ENCODE assay signal across 37 cellular contexts in the genomic region with DNA sequence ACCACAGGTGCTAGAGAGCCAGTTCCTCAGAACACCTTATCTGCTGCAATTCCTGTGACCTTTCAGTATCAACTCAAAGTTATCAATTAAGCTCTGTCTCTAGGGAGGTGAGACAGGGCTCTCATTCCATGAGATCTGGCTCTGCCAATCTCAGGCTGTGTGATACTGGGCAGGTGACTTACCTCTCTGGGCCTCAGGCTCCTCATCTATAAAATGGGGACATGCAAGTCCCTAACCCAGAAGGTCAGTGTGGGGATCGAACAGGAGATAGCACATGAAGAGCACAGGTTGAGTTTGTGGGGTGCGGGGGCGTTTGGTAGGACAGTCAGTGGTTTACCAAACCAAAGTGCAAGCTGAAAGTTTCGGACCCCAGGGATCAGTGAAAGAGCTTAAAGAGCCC.
DNase-seq lines count a peak whose midpoint lies in the region; ATAC-seq, FAIRE-seq and TF ChIP-seq lines count a peak whose summit lies in the region.
"Had no signal": no experiment of that assay in that cellular context is flagged by ENCODE, and none has a peak within 500 bp of the region (broad histone marks: within the 10 kb centered on the region; RNA-seq: fewer than 3 reads in every experiment).

No MANE protein-coding gene starts in this region.

- no peaks in the 10 kb centered on the region for H3K9me1 ChIP-seq in K562 (ENCODE audit: control insufficient read depth, insufficient read depth, low read length)

- TF ChIP-seq POLR2A in K562 (conservative IDR thresholded peaks at IDR 0.05): no peak

- BruUV-seq in K562 (replicated peaks; lab: Mats Ljungman, UMichigan): no TSS peak

- POLR2A ChIA-PET in K562 (lab: Yijun Ruan, JAX): interaction anchor here (0.8 kb wide), 1 partner anchor 24 kb away, joined by 4 read pairs; no protein-coding TSS in a partner anchor

- H3K9ac ChIP-seq in K562 (ENCODE audit: insufficient read depth in 1 of 2, low read depth in 2 of 2, low read length in 2 of 2) (no peak overlapping the region), neural progenitor cell (no peak overlapping the region)
- H3K9ac ChIP-seq: BLaER1; BLaER1 treated with 17β-estradiol and CSF1 and Interleukin-3, amounts not matched to agents 10 nM and 100 nM had no signal

- H3K27me3 Mint-ChIP-seq in activated naive CD4-positive, alpha-beta T cell treated with anti-CD3 and anti-CD28 coated beads, Interleukin-2, amount 50 U/mL, for 24 hours: peaks cover 3% of the 10 kb centered on the region
- H3K27me3 Mint-ChIP-seq in activated naive CD4-positive, alpha-beta T cell treated with anti-CD3 and anti-CD28 coated beads for 36 hours (ENCODE audit: low read depth): no peaks in the 10 kb centered on the region
- H3K27me3 Mint-ChIP-seq in stimulated activated naive CD8-positive, alpha-beta T cell treated with anti-CD3 and anti-CD28 coated beads, Interleukin-15, amount 100 ng/mL, for 72 hours: no peaks in the 10 kb centered on the region
- H3K27me3 Mint-ChIP-seq in neural progenitor cell (ENCODE audit: insufficient read depth, low read depth): peaks cover 11% of the 10 kb centered on the region

- no peaks in the 10 kb centered on the region for H3K9me3 ChIP-seq in K562 (replicated peaks; ENCODE audit: control insufficient read depth, insufficient read depth, low read depth, low read length)
- H3K9me3 ChIP-seq in neural progenitor cell (ENCODE audit: low read depth): no peaks in the 10 kb centered on the region
- H3K9me3 ChIP-seq: A549; BE2C; BLaER1; BLaER1 treated with 17β-estradiol and CSF1 and Interleukin-3, amounts not matched to agents 10 nM and 100 nM; Caco-2 had no signal

- H3K9me3 Mint-ChIP-seq in activated naive CD4-positive, alpha-beta T cell treated with anti-CD3 and anti-CD28 coated beads, Interleukin-2, amount 50 U/mL, for 24 hours: no peaks in the 10 kb centered on the region
- no peaks in the 10 kb centered on the region for H3K9me3 Mint-ChIP-seq in activated naive CD4-positive, alpha-beta T cell treated with anti-CD3 and anti-CD28 coated beads for 36 hours
- no peaks in the 10 kb centered on the region for H3K9me3 Mint-ChIP-seq in stimulated activated naive CD8-positive, alpha-beta T cell treated with anti-CD3 and anti-CD28 coated beads, Interleukin-15, amount 100 ng/mL, for 72 hours
- no peaks in the 10 kb centered on the region for H3K9me3 Mint-ChIP-seq in neural progenitor cell
- H3K9me3 Mint-ChIP-seq: CD4-positive, alpha-beta memory T cell; CD4-positive, alpha-beta T cell; CD8-positive, alpha-beta memory T cell; CD8-positive, alpha-beta T cell had no signal

- no peak for ATAC-seq in stimulated activated naive CD8-positive, alpha-beta T cell treated with anti-CD3 and anti-CD28 coated beads, Interleukin-15, amount 100 ng/mL, for 72 hours
- no peak for ATAC-seq in stimulated activated naive CD8-positive, alpha-beta T cell treated with anti-CD3 and anti-CD28 coated beads, Interleukin-15, Interleukin-2, amounts not matched to agents 100 U/mL and 50 U/mL, for 24 hours
- ATAC-seq in K562 (no peak), left ventricle myocardium superior (no peak)
- ATAC-seq: A549; CD8-positive, alpha-beta T cell had no signal

- H3K4me1 ChIP-seq in K562 (replicated peaks in 1 of 2; ENCODE audit: control insufficient read depth in 2 of 2, insufficient read depth in 2 of 2, low read length in 2 of 2): peaks cover 25 to 49% of the 10 kb centered on the region in 2 experiments; a peak in 4 of 5 replicates
- H3K4me1 ChIP-seq in neural progenitor cell: peaks cover 3% of the 10 kb centered on the region
- H3K4me1 ChIP-seq: A549; BLaER1; BLaER1 treated with 17β-estradiol and CSF1 and Interleukin-3, amounts not matched to agents 10 nM and 100 nM had no signal

- no peaks in the 10 kb centered on the region for H3K4me1 Mint-ChIP-seq in activated naive CD4-positive, alpha-beta T cell treated with anti-CD3 and anti-CD28 coated beads, Interleukin-2, amount 50 U/mL, for 24 hours
- H3K4me1 Mint-ChIP-seq in activated naive CD4-positive, alpha-beta T cell treated with anti-CD3 and anti-CD28 coated beads for 36 hours (ENCODE audit: low read depth): no peaks in the 10 kb centered on the region
- H3K4me1 Mint-ChIP-seq in stimulated activated naive CD8-positive, alpha-beta T cell treated with anti-CD3 and anti-CD28 coated beads, Interleukin-15, amount 100 ng/mL, for 72 hours: no peaks in the 10 kb centered on the region
- H3K4me1 Mint-ChIP-seq in neural progenitor cell: peaks cover 28% of the 10 kb centered on the region
- H3K4me1 Mint-ChIP-seq: B cell; CD14-positive monocyte; CD4-positive, alpha-beta memory T cell; CD4-positive, CD25-positive, alpha-beta regulatory T cell; CD8-positive, alpha-beta memory T cell had no signal

- CTCF ChIA-PET in activated naive CD4-positive, alpha-beta T cell treated with anti-CD3 and anti-CD28 coated beads for 36 hours (lab: Charles Lee): no interaction called here
- CTCF ChIA-PET in K562 (lab: Yijun Ruan, JAX; ENCODE audit: low intra/inter-chr PET ratio): no interaction called here

- H3K36me3 ChIP-seq in K562 (ENCODE audit: control insufficient read depth, insufficient read depth, low read length) (no peaks in the 10 kb centered on the region; the same call in 2 of the 3 replicates), neural progenitor cell (no peaks in the 10 kb centered on the region)
- H3K36me3 ChIP-seq: BE2C; BLaER1; BLaER1 treated with 17β-estradiol and CSF1 and Interleukin-3, amounts not matched to agents 10 nM and 100 nM had no signal

- 46% methylated on average over 4 of the region's 4 CpGs for WGBS in K562 (ENCODE audit: insufficient coverage, low coverage, missing lambda C conversion rate)

- no peak overlapping the region for H3K4me3 Mint-ChIP-seq in activated naive CD4-positive, alpha-beta T cell treated with anti-CD3 and anti-CD28 coated beads, Interleukin-2, amount 50 U/mL, for 24 hours
- no peak overlapping the region for H3K4me3 Mint-ChIP-seq in activated naive CD4-positive, alpha-beta T cell treated with anti-CD3 and anti-CD28 coated beads for 36 hours
- no peak overlapping the region for H3K4me3 Mint-ChIP-seq in stimulated activated naive CD8-positive, alpha-beta T cell treated with anti-CD3 and anti-CD28 coated beads, Interleukin-15, amount 100 ng/mL, for 72 hours
- H3K4me3 Mint-ChIP-seq in neural progenitor cell: no peak overlapping the region
- H3K4me3 Mint-ChIP-seq: B cell; CD14-positive monocyte; CD4-positive, alpha-beta memory T cell; CD4-positive, alpha-beta T cell; CD4-positive, CD25-positive, alpha-beta regulatory T cell; CD8-positive, alpha-beta memory T cell; CD8-positive, alpha-beta T cell had no signal

- no peaks in the 10 kb centered on the region for H3K36me3 Mint-ChIP-seq in activated naive CD4-positive, alpha-beta T cell treated with anti-CD3 and anti-CD28 coated beads, Interleukin-2, amount 50 U/mL, for 24 hours
- no peaks in the 10 kb centered on the region for H3K36me3 Mint-ChIP-seq in activated naive CD4-positive, alpha-beta T cell treated with anti-CD3 and anti-CD28 coated beads for 36 hours (ENCODE audit: low read depth)
- no peaks in the 10 kb centered on the region for H3K36me3 Mint-ChIP-seq in neural progenitor cell
- H3K36me3 Mint-ChIP-seq: CD14-positive monocyte; CD4-positive, alpha-beta memory T cell; CD4-positive, CD25-positive, alpha-beta regulatory T cell; CD8-positive, alpha-beta memory T cell; CD8-positive, alpha-beta T cell had no signal

- intact Hi-C loops in activated naive CD4-positive, alpha-beta T cell treated with anti-CD3 and anti-CD28 coated beads for 36 hours (cut with micrococcal nuclease): no loop called here
- intact Hi-C loops in K562 (cut with micrococcal nuclease): no loop called here
- intact Hi-C loops in left ventricle myocardium superior (cut with micrococcal nuclease): loop anchor here (10.0 kb wide), 1 partner anchor 49 kb away; no protein-coding TSS in a partner anchor

- H4K20me1 ChIP-seq in K562 (replicated peaks; ENCODE audit: control insufficient read depth, insufficient read depth, low read length) (no peaks in the 10 kb centered on the region), neural progenitor cell (ENCODE audit: low read depth) (no peaks in the 10 kb centered on the region)
- H4K20me1 ChIP-seq: BLaER1 had no signal

- H3K4me3 ChIP-seq in K562 (no peak overlapping the region), neural progenitor cell (no peak overlapping the region)
- H3K4me3 ChIP-seq: A549; BLaER1; BLaER1 treated with 17β-estradiol and CSF1 and Interleukin-3, amounts not matched to agents 10 nM and 100 nM had no signal

- H3K27ac ChIP-seq in K562 (ENCODE audit: extremely low read depth, low read depth, low read length) (no peak overlapping the region), neural progenitor cell (no peak overlapping the region)
- H3K27ac ChIP-seq: 22Rv1; A549; BLaER1; BLaER1 treated with 17β-estradiol and CSF1 and Interleukin-3, amounts not matched to agents 10 nM and 100 nM; C4-2B had no signal

- H3K79me2 ChIP-seq in K562 (ENCODE audit: control insufficient read depth, insufficient read depth, low read length) (no peaks in the 10 kb centered on the region), neural progenitor cell (ENCODE audit: low read depth) (no peaks in the 10 kb centered on the region)

- no peak overlapping the region for H2AFZ ChIP-seq in K562 (ENCODE audit: low read depth, low read length)
- no peak overlapping the region for H2AFZ ChIP-seq in neural progenitor cell (replicated peaks)

- in situ Hi-C loops in K562 (cut with MboI): no loop called here

- FAIRE-seq in K562 (lab: Jason Lieb, UNC): no peak
- FAIRE-seq: A204.1, A549, D721Med had no signal

- H3K4me2 ChIP-seq in K562 (ENCODE audit: insufficient read depth, low read length) (no peak overlapping the region), neural progenitor cell (no peak overlapping the region)
- H3K4me2 ChIP-seq: A549; BLaER1; BLaER1 treated with 17β-estradiol and CSF1 and Interleukin-3, amounts not matched to agents 10 nM and 100 nM had no signal

- no peak for TF ChIP-seq RAD21 in K562 (CRISPR knock-in tag; conservative IDR thresholded peaks at IDR 0.05 in 1 of 2, IDR thresholded peaks at IDR 0.05 in 1 of 2)

- H3F3A ChIP-seq in neural progenitor cell (ENCODE audit: low read depth): no peaks in the 10 kb centered on the region

- no peak for DNase-seq in activated naive CD4-positive, alpha-beta T cell treated with anti-CD3 and anti-CD28 coated beads for 36 hours
- DNase-seq in stimulated activated naive CD8-positive, alpha-beta T cell treated with anti-CD3 and anti-CD28 coated beads, Interleukin-15, amount 100 ng/mL, for 72 hours: no peak
- DNase-seq in stimulated activated naive CD8-positive, alpha-beta T cell treated with anti-CD3 and anti-CD28 coated beads, Interleukin-15, Interleukin-2, amounts not matched to agents 100 U/mL and 50 U/mL, for 24 hours: no peak
- no peak for DNase-seq in K562 (ENCODE audit: extremely low read depth in 1 of 4, low spot score in 3 of 4)
- no peak for DNase-seq in neural progenitor cell (ENCODE audit: low spot score)
- no peak for DNase-seq in left ventricle myocardium superior
- DNase-seq in activated CD8-positive, alpha-beta memory T cell treated with anti-CD3 and anti-CD28 coated beads, Interleukin-2, amount 50 U/mL, for 48 hours: no peak
- DNase-seq: 8988T; ACHN; AML-193; BE2C; C1 segment of cervical spinal cord; Caco-2; Calu3; CD4-positive, alpha-beta memory T cell; CD4-positive, alpha-beta T cell; CD4-positive, CD25-positive, alpha-beta regulatory T cell; CD8-positive, alpha-beta memory T cell; CD8-positive, alpha-beta T cell; COR-L47; DMS 273 treated with DMSO at 0.1 percent for 48 hours; DMS153; DMS53; DMS79; DMS79 treated with DMSO at 0.1 percent for 48 hours; DND-41; EL had no signal

- peak overlapping the region; percentile 68 for H3K27ac Mint-ChIP-seq in activated naive CD4-positive, alpha-beta T cell treated with anti-CD3 and anti-CD28 coated beads, Interleukin-2, amount 50 U/mL, for 24 hours
- H3K27ac Mint-ChIP-seq in activated naive CD4-positive, alpha-beta T cell treated with anti-CD3 and anti-CD28 coated beads for 36 hours: no peak overlapping the region
- H3K27ac Mint-ChIP-seq in stimulated activated naive CD8-positive, alpha-beta T cell treated with anti-CD3 and anti-CD28 coated beads, Interleukin-15, amount 100 ng/mL, for 72 hours: peak overlapping the region; percentile 58 to 89
- H3K27ac Mint-ChIP-seq in neural progenitor cell: peak overlapping the region; percentile 57
- H3K27ac Mint-ChIP-seq: B cell; CD14-positive monocyte; CD4-positive, alpha-beta memory T cell; CD4-positive, alpha-beta T cell; CD8-positive, alpha-beta memory T cell; CD8-positive, alpha-beta T cell had no signal

- TF ChIP-seq CTCF in K562 (IDR thresholded peaks at IDR 0.05 in 2 of 3, conservative IDR thresholded peaks at IDR 0.05 in 1 of 3; ENCODE audit: insufficient read depth in 2 of 3, low read depth in 1 of 3, low read length in 3 of 3): no peak
- no peak for TF ChIP-seq CTCF in neural progenitor cell (IDR thresholded peaks at IDR 0.05)

- TF ChIP-seq EP300 in K562 (IDR thresholded peaks at IDR 0.05; ENCODE audit: low read length): no peak

- H3K27me3 ChIP-seq in K562 (ENCODE audit: control insufficient read depth in 2 of 2, insufficient read depth in 2 of 2, low read length in 2 of 2) (no peaks in the 10 kb centered on the region), neural progenitor cell (no peaks in the 10 kb centered on the region)
- H3K27me3 ChIP-seq: BE2C; BLaER1; BLaER1 treated with 17β-estradiol and CSF1 and Interleukin-3, amounts not matched to agents 10 nM and 100 nM had no signal
